In the genomic region with DNA sequence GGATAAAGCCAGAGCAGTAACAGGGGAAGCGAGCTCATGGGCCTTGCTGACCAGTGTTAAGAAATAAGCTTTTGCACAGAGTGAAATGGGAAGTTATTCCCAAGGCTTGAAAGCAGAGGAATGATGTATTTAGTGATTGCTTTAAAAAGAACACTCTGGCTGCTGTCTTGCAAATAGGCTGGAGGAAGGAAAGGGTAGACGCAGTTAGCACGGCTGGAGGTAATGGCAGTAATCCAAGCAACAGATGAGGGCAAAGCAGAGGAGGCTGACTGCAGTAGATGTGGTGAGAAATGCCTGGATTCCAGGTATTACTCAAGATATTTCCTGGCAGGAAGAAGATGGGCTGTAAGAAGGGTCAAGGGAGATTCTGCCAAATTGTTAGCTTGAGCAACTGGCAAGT, we compare ENCODE assay signal across 27 cellular contexts.
A peak's percentile ranks its signal among the peaks of the same experiment; 100 is the strongest.
DNase-seq lines count a peak whose midpoint lies in the region; ATAC-seq, FAIRE-seq and TF ChIP-seq lines count a peak whose summit lies in the region.
"Had no signal": no experiment of that assay in that cellular context is flagged by ENCODE, and none has a peak within 500 bp of the region (broad histone marks: within the 10 kb centered on the region; RNA-seq: fewer than 3 reads in every experiment).

No MANE protein-coding gene starts in this region.

- no peak overlapping the region for H3K4me3 ChIP-seq in astrocyte of the cerebellum (ENCODE audit: low read depth, low read length)
- H3K4me3 ChIP-seq in H1 (ENCODE audit: extremely low read depth in 1 of 4, insufficient read depth in 2 of 4, low read depth in 3 of 4, low read length in 4 of 4): no peak overlapping the region
- no peak overlapping the region for H3K4me3 ChIP-seq in WERI-Rb-1 (ENCODE audit: low read depth, low read length)
- H3K4me3 ChIP-seq in CD8-positive, alpha-beta T cell (ENCODE audit: low read depth, low read length): no peak overlapping the region
- H3K4me3 ChIP-seq: A549; BLaER1 treated with 17β-estradiol and CSF1 and Interleukin-3, amounts not matched to agents 10 nM and 100 nM had no signal

- H4K91ac ChIP-seq in H1 (replicated peaks; ENCODE audit: insufficient read length, low read length): no peak overlapping the region

- no peak overlapping the region for H3K4me2 ChIP-seq in H1 (ENCODE audit: insufficient read depth in 1 of 2, low read depth in 2 of 2, low read length in 2 of 2)
- H3K4me2 ChIP-seq: A549; BLaER1 treated with 17β-estradiol and CSF1 and Interleukin-3, amounts not matched to agents 10 nM and 100 nM had no signal

- ATAC-seq in CD8-positive, alpha-beta T cell: no peak
- ATAC-seq: A549 had no signal

- no peak overlapping the region for H3K4me3 Mint-ChIP-seq in CD8-positive, alpha-beta T cell
- H3K4me3 Mint-ChIP-seq: CD4-positive, alpha-beta T cell had no signal

- in situ Hi-C loops in astrocyte of the cerebellum (cut with HindIII; ENCODE audit: low sequenced_read_pairs): no loop called here

- H3K79me2 ChIP-seq in H1 (ENCODE audit: control insufficient read depth in 1 of 2, insufficient read depth in 2 of 2, low read length in 2 of 2): no peaks in the 10 kb centered on the region

- no peak overlapping the region for H3K56ac ChIP-seq in H1 (replicated peaks; ENCODE audit: insufficient read length, low read depth, low read length)

- TF ChIP-seq CTCF in astrocyte of the cerebellum (IDR thresholded peaks at IDR 0.05; ENCODE audit: low read depth, low read length, missing control alignments): no peak
- no peak for TF ChIP-seq CTCF in H1 (IDR thresholded peaks at IDR 0.05; ENCODE audit: control extremely low read depth in 1 of 3, insufficient read depth in 1 of 3, low read depth in 1 of 3, low read length in 3 of 3)
- TF ChIP-seq CTCF in WERI-Rb-1 (IDR thresholded peaks at IDR 0.05; ENCODE audit: low read depth, low read length): no peak
- TF ChIP-seq CTCF in CD8-positive, alpha-beta T cell (IDR thresholded peaks at IDR 0.05): no peak

- H3K9me3 ChIP-seq in H1 (ENCODE audit: insufficient read depth in 2 of 2, low read depth in 1 of 2, low read length in 1 of 2) (no peaks in the 10 kb centered on the region), WERI-Rb-1 (ENCODE audit: severe bottlenecking) (no peaks in the 10 kb centered on the region)
- H3K9me3 ChIP-seq in CD8-positive, alpha-beta T cell (ENCODE audit: low read length): no peaks in the 10 kb centered on the region
- H3K9me3 ChIP-seq: A549; BLaER1 treated with 17β-estradiol and CSF1 and Interleukin-3, amounts not matched to agents 10 nM and 100 nM had no signal

- H3K18ac ChIP-seq in H1 (ENCODE audit: extremely low read depth, low read length): no peak overlapping the region

- no peak overlapping the region for H3K4ac ChIP-seq in H1 (replicated peaks; ENCODE audit: insufficient read length, low read depth, low read length)

- H4K5ac ChIP-seq in H1 (ENCODE audit: insufficient read length, low read depth, low read length): no peak overlapping the region

- no peak overlapping the region for H3K14ac ChIP-seq in H1 (ENCODE audit: insufficient read length)

- peak overlapping the region; percentile 78; the same call in 1 of the 2 replicates for H2AFZ ChIP-seq in H1 (ENCODE audit: low read length)

- H2BK120ac ChIP-seq in H1 (replicated peaks; ENCODE audit: low read depth, low read length): no peak overlapping the region

- H2BK20ac ChIP-seq in H1 (ENCODE audit: low read length): no peak overlapping the region

- H2BK15ac ChIP-seq in H1 (ENCODE audit: low read length): no peak overlapping the region

- H3K79me1 ChIP-seq in H1 (ENCODE audit: low read depth, low read length): no peaks in the 10 kb centered on the region

- H3K27ac ChIP-seq in H1 (ENCODE audit: low read depth, low read length) (no peak overlapping the region), WERI-Rb-1 (no peak overlapping the region)
- H3K27ac ChIP-seq in CD8-positive, alpha-beta T cell (ENCODE audit: low read depth, low read length): no peak overlapping the region
- H3K27ac ChIP-seq: A549; BLaER1 treated with 17β-estradiol and CSF1 and Interleukin-3, amounts not matched to agents 10 nM and 100 nM; HL-60 had no signal

- no peaks in the 10 kb centered on the region for H3K23me2 ChIP-seq in H1 (ENCODE audit: low read depth, low read length)

- no peak for TF ChIP-seq RAD21 in H1 (IDR thresholded peaks at IDR 0.05 in 1 of 2, conservative IDR thresholded peaks at IDR 0.05 in 1 of 2; ENCODE audit: low read depth in 2 of 2, low read length in 2 of 2)

- 95% methylated on average over 3 of the region's 3 CpGs; no CpG with 5 or more reads in 1 of the 2 experiments for WGBS in H1 (ENCODE audit: extremely low coverage in 1 of 2, insufficient coverage in 1 of 2, insufficient read length in 1 of 2, insufficient replicate concordance in 2 of 2, low coverage in 1 of 2, low lambda C conversion rate in 2 of 2, missing lambda C conversion rate in 1 of 2), 2 experiments

- TF ChIP-seq POLR2A in H1 (IDR thresholded peaks at IDR 0.05; ENCODE audit: control extremely low read depth in 1 of 2, low read depth in 2 of 2, low read length in 2 of 2): no peak

- CTCF ChIA-PET in H1 (lab: Charles Lee; ENCODE audit: partially characterized antibody): no interaction called here
- CTCF ChIA-PET in CD8-positive, alpha-beta T cell (lab: Charles Lee): no interaction called here

- H3K36me3 Mint-ChIP-seq in CD8-positive, alpha-beta T cell: no peaks in the 10 kb centered on the region

- H3K27me3 Mint-ChIP-seq in CD8-positive, alpha-beta T cell (ENCODE audit: low read depth): no peaks in the 10 kb centered on the region
- H3K27me3 Mint-ChIP-seq: CD4-positive, alpha-beta T cell had no signal

- H3K9me3 Mint-ChIP-seq in CD8-positive, alpha-beta T cell: peaks cover 20% of the 10 kb centered on the region

- no peak overlapping the region for H3K23ac ChIP-seq in H1 (ENCODE audit: insufficient read length)

- H3K36me3 ChIP-seq in H1 (ENCODE audit: control insufficient read depth in 2 of 4, insufficient read depth in 4 of 4, low read length in 3 of 4) (no peaks in the 10 kb centered on the region), WERI-Rb-1 (no peaks in the 10 kb centered on the region)
- no peaks in the 10 kb centered on the region for H3K36me3 ChIP-seq in CD8-positive, alpha-beta T cell (ENCODE audit: insufficient read depth, low read length)
- H3K36me3 ChIP-seq: BLaER1 treated with 17β-estradiol and CSF1 and Interleukin-3, amounts not matched to agents 10 nM and 100 nM had no signal

- H2BK12ac ChIP-seq in H1 (ENCODE audit: low read depth, low read length): no peak overlapping the region

- no peak overlapping the region for H2BK5ac ChIP-seq in H1 (ENCODE audit: low read depth, low read length)

- no peak overlapping the region for H3K27ac Mint-ChIP-seq in CD8-positive, alpha-beta T cell
- H3K27ac Mint-ChIP-seq: CD4-positive, alpha-beta T cell had no signal

- H3K4me1 ChIP-seq in H1 (replicated peaks in 1 of 4; ENCODE audit: control insufficient read depth in 3 of 4, insufficient read depth in 4 of 4, low read length in 3 of 4): no peaks in the 10 kb centered on the region
- H3K4me1 ChIP-seq in CD8-positive, alpha-beta T cell (ENCODE audit: insufficient read depth, low read length): no peaks in the 10 kb centered on the region
- H3K4me1 ChIP-seq: A549; BLaER1 treated with 17β-estradiol and CSF1 and Interleukin-3, amounts not matched to agents 10 nM and 100 nM had no signal

- intact Hi-C loops in CD8-positive, alpha-beta T cell (cut with DNase I, micrococcal nuclease): no loop called here

- no peak for TF ChIP-seq EP300 in H1 (IDR thresholded peaks at IDR 0.05; ENCODE audit: borderline replicate concordance in 1 of 2, low read depth in 2 of 2, low read length in 2 of 2)

- H3K9ac ChIP-seq in H1 (replicated peaks in 1 of 4; ENCODE audit: extremely low read depth in 1 of 4, low read depth in 3 of 4, low read length in 3 of 4): no peak overlapping the region
- H3K9ac ChIP-seq: BLaER1 treated with 17β-estradiol and CSF1 and Interleukin-3, amounts not matched to agents 10 nM and 100 nM had no signal

- no peaks in the 10 kb centered on the region for H4K20me1 ChIP-seq in H1 (replicated peaks in 1 of 2; ENCODE audit: control insufficient read depth in 1 of 2, insufficient read depth in 2 of 2, low read length in 2 of 2)
- H4K20me1 ChIP-seq: BLaER1 treated with 17β-estradiol and CSF1 and Interleukin-3, amounts not matched to agents 10 nM and 100 nM had no signal

- no peak overlapping the region for H2AK5ac ChIP-seq in H1 (ENCODE audit: low read depth, low read length)

- H4K8ac ChIP-seq in H1 (ENCODE audit: extremely low read depth, insufficient read depth, low read length): no peak overlapping the region

- no peak for FAIRE-seq in H1 (lab: Jason Lieb, UNC)
- FAIRE-seq: A549, G401.6 had no signal

- POLR2A ChIA-PET in H1 (lab: Charles Lee; ENCODE audit: partially characterized antibody): no interaction called here
- POLR2A ChIA-PET in CD8-positive, alpha-beta T cell (lab: Charles Lee): no interaction called here

- peak; percentile 7 for DNase-seq in HT1080 (ENCODE audit: low read depth)
- DNase-seq in astrocyte of the cerebellum (ENCODE audit: low read depth): peak; percentile 13
- no peak for DNase-seq in H1 (ENCODE audit: low read depth in 1 of 2, low spot score in 2 of 2)
- peak; percentile 3 for DNase-seq in pons (ENCODE audit: low spot score)
- no peak for DNase-seq in WERI-Rb-1
- DNase-seq in CD8-positive, alpha-beta T cell: no peak
- DNase-seq in NCI-H1048 (lab: John Stamatoyannopoulos, UW): no peak
- DNase-seq: AML-193; CD4-positive, alpha-beta T cell; COR-L47; DMS53; GOT3; HCEC 1CT; Karpas-422; MV-4-11; NCI-H1105 treated with DMSO at 0.1 percent for 48 hours; NCI-H146; NCI-H1930; NCI-H2107; NCI-H446; NCI-H524 treated with DMSO at 0.1 percent for 48 hours; NCI-H774; SHP77 treated with DMSO at 0.1 percent for 48 hours had no signal

- H3K4me1 Mint-ChIP-seq in CD8-positive, alpha-beta T cell (ENCODE audit: low read depth): no peaks in the 10 kb centered on the region

- no peaks in the 10 kb centered on the region for H3K27me3 ChIP-seq in H1 (replicated peaks in 1 of 4; ENCODE audit: control insufficient read depth in 3 of 4, extremely low read depth in 1 of 4, insufficient read depth in 3 of 4, low read length in 3 of 4)
- H3K27me3 ChIP-seq in WERI-Rb-1 (ENCODE audit: insufficient read depth, low read depth, severe bottlenecking): peaks cover 51% of the 10 kb centered on the region
- H3K27me3 ChIP-seq in CD8-positive, alpha-beta T cell (ENCODE audit: insufficient read depth, low read length): no peaks in the 10 kb centered on the region
- H3K27me3 ChIP-seq: BLaER1 treated with 17β-estradiol and CSF1 and Interleukin-3, amounts not matched to agents 10 nM and 100 nM had no signal

TF ChIP-seq in H1, 55 proteins besides CTCF, POLR2A, EP300 and RAD21:
- TF ChIP-seq JUND (IDR thresholded peaks at IDR 0.05; ENCODE audit: low read length) (no peak), TAF1 (IDR thresholded peaks at IDR 0.05; ENCODE audit: low read depth, low read length) (no peak), SP2 (IDR thresholded peaks at IDR 0.05; ENCODE audit: low read length) (no peak)
- TF ChIP-seq, protein P1, sequence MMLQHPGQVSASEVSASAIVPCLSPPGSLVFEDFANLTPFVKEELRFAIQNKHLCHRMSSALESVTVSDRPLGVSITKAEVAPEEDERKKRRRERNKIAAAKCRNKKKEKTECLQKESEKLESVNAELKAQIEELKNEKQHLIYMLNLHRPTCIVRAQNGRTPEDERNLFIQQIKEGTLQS (IDR thresholded peaks at IDR 0.05; ENCODE audit: insufficient read depth, low read depth, low read length): no peak

Comparison
In these comparisons a context has a peak if more than half of its experiments do, and no peak if none do; other contexts are left out.
1. DNase-seq: peak in HT1080 (single experiment), astrocyte of the cerebellum (single experiment) and pons (single experiment); none in H1 (0 of 2), WERI-Rb-1 (single experiment), CD8-positive, alpha-beta T cell (0 of 7) and NCI-H1048 (single experiment).